ENCODE assay signal across 14 cellular contexts in genomic region chr9:92291577-92291976, GRCh38. TPM values are rescaled to one million over a fixed set of nuclear protein-coding genes. Genes with fewer than 3 reads are reported as not detected.
DNase-seq lines count a peak whose midpoint lies in the region; ATAC-seq, FAIRE-seq and TF ChIP-seq lines count a peak whose summit lies in the region.
"Had no signal": no experiment of that assay in that cellular context is flagged by ENCODE, and none has a peak within 500 bp of the region (broad histone marks: within the 10 kb centered on the region; RNA-seq: fewer than 3 reads in every experiment).

No MANE protein-coding gene starts in this region.

- no peak for TF ChIP-seq EP300 in A549 (IDR thresholded peaks at IDR 0.05)

- H3K36me3 ChIP-seq in DND-41 (ENCODE audit: insufficient read depth, low read length) (peaks cover 58% of the 10 kb centered on the region), small intestine (ENCODE audit: control insufficient read depth in 2 of 2, insufficient read depth in 2 of 2, low read length in 2 of 2) (peaks cover 0 to 2% of the 10 kb centered on the region in 2 donors)

- WGBS in A549 (ENCODE audit: missing lambda C conversion rate): 91% methylated on average over 2 of the region's 2 CpGs
- 67 to 77% (median 75%) methylated on average over 2 of the region's 2 CpGs for WGBS in small intestine, 3 donors

- H3K27ac ChIP-seq in A549 (peak overlapping the region in 1 of 2 experiments; percentile 97; a peak in 3 of 6 replicates), DND-41 (ENCODE audit: low read length) (peak overlapping the region; percentile 42), small intestine (ENCODE audit: low read depth in 1 of 2, low read length in 1 of 2) (no peak overlapping the region)
- H3K27ac ChIP-seq: transverse colon had no signal

- H3K4me3 Mint-ChIP-seq in T-cell: peak overlapping the region in 2 of 3 donors; percentile 28 to 97

- CTCF ChIA-PET in A549 (lab: Yijun Ruan, JAX): interaction anchor here (0.5 to 5.5 kb wide), 11 partner anchors 10 to 1050 kb away, joined by 3 to 38 read pairs (median 3); no protein-coding TSS in a partner anchor
- CTCF ChIA-PET in T-cell (lab: Charles Lee): interaction anchor here (0.5 to 1.0 kb wide), 3 partner anchors 15 to 50 kb away, joined by 3 to 5 read pairs (median 5); no protein-coding TSS in a partner anchor

- no peak overlapping the region for H2AFZ ChIP-seq in DND-41 (ENCODE audit: low read depth, low read length)

- no peak for ATAC-seq in A549
- no peak for ATAC-seq in DND-41 (ENCODE audit: insufficient read depth, low read depth)
- no peak for ATAC-seq in T-cell (replicated peaks in 1 of 4)

- peaks cover 84% of the 10 kb centered on the region for H3K79me2 ChIP-seq in DND-41 (ENCODE audit: insufficient read depth, low read length)

- TF ChIP-seq RAD21 in A549 (conservative IDR thresholded peaks at IDR 0.05 in 1 of 2, IDR thresholded peaks at IDR 0.05 in 1 of 2): no peak

- TF ChIP-seq CTCF in A549 (IDR thresholded peaks at IDR 0.05): no peak
- no peak for TF ChIP-seq CTCF in DND-41 (IDR thresholded peaks at IDR 0.05; ENCODE audit: borderline replicate concordance, extremely low read depth, low read length, poor library complexity, severe bottlenecking)
- no peak for TF ChIP-seq CTCF in foreskin fibroblast (IDR thresholded peaks at IDR 0.05; ENCODE audit: low read depth, low read length)

- DNase-seq in A549 (ENCODE audit: low read depth in 1 of 2, low spot score in 1 of 2) (no peak), DND-41 (no peak), T-cell (no peak), foreskin fibroblast (no peak), small intestine (no peak), NOMO-1 treated with dmso at 0.1 percent for 144 hours (lab: John Stamatoyannopoulos, UW; ENCODE audit: unreplicated experiment) (no peak), medulla oblongata (ENCODE audit: extremely low spot score) (no peak), Kasumi-1 (lab: John Stamatoyannopoulos, UW) (no peak)
- DNase-seq: cortex of kidney; hypothalamus; NCI-H187; Right ventricle myocardium superior; stimulated activated CD4-positive, alpha-beta T cell treated with anti-CD3 and anti-CD28 coated beads, Interleukin-4, amount 100 ng/mL, for 4 hours; transverse colon had no signal

- H3K4me2 ChIP-seq in A549: peak overlapping the region; percentile 92
- peak overlapping the region; percentile 82 for H3K4me2 ChIP-seq in DND-41 (ENCODE audit: insufficient read depth, low read length)

- no peak for TF ChIP-seq POLR2A in A549 (IDR thresholded peaks at IDR 0.05; ENCODE audit: low read length)

- FAIRE-seq in A549 (lab: Jason Lieb, UNC) (no peak), small intestine (lab: Jason Lieb, UNC) (no peak)

- no peaks in the 10 kb centered on the region for H3K9me3 Mint-ChIP-seq in T-cell

- peak overlapping the region; percentile 77 for H3K9ac ChIP-seq in DND-41 (ENCODE audit: low read depth, low read length)

- H3K27me3 ChIP-seq in DND-41 (ENCODE audit: insufficient read depth, low read length, poor library complexity) (no peaks in the 10 kb centered on the region), small intestine (ENCODE audit: control insufficient read depth in 2 of 2, insufficient read depth in 2 of 2, low read length in 2 of 2) (no peaks in the 10 kb centered on the region)
- H3K27me3 ChIP-seq: transverse colon had no signal

- no peaks in the 10 kb centered on the region for H3K27me3 Mint-ChIP-seq in T-cell

- peak overlapping the region; percentile 73 for H3K4me3 ChIP-seq in A549
- peak overlapping the region; percentile 85 to 87; a peak in 2 of 4 replicates for H3K4me3 ChIP-seq in DND-41 (ENCODE audit: low read depth in 1 of 2, low read length in 2 of 2)
- peak overlapping the region; percentile 85 to 88 for H3K4me3 ChIP-seq in foreskin fibroblast (ENCODE audit: low read depth in 1 of 2, low read length in 2 of 2)
- no peak overlapping the region for H3K4me3 ChIP-seq in small intestine (ENCODE audit: low read depth in 1 of 2, low read length in 2 of 2)
- H3K4me3 ChIP-seq: transverse colon had no signal

- peak overlapping the region; percentile 19 to 72 for H3K27ac Mint-ChIP-seq in T-cell

- no peaks in the 10 kb centered on the region for H3K9me3 ChIP-seq in A549
- no peaks in the 10 kb centered on the region for H3K9me3 ChIP-seq in DND-41 (ENCODE audit: insufficient read depth, low read length, severe bottlenecking)
- no peaks in the 10 kb centered on the region for H3K9me3 ChIP-seq in small intestine (ENCODE audit: control insufficient read depth, low read depth)
- H3K9me3 ChIP-seq: transverse colon had no signal

- H3K4me1 ChIP-seq in A549: peaks cover 22% of the 10 kb centered on the region
- H3K4me1 ChIP-seq in DND-41 (ENCODE audit: insufficient read depth, low read length): peaks cover 53% of the 10 kb centered on the region
- peaks cover 0 to 6% of the 10 kb centered on the region in 2 donors for H3K4me1 ChIP-seq in small intestine (ENCODE audit: control insufficient read depth in 2 of 2, insufficient read depth in 1 of 2, low read depth in 1 of 2, low read length in 1 of 2)

- peaks cover 43% of the 10 kb centered on the region; the same call in 1 of the 2 replicates for H4K20me1 ChIP-seq in DND-41 (ENCODE audit: insufficient read depth, low read length)

- peaks cover 31% of the 10 kb centered on the region for H3K36me3 Mint-ChIP-seq in T-cell

- peaks cover 56 to 65% (median 58%) of the 10 kb centered on the region in 3 donors for H3K4me1 Mint-ChIP-seq in T-cell

- POLR2A ChIA-PET in A549 (lab: Yijun Ruan, JAX): interaction anchor here (0.7 kb wide), 1 partner anchor 25 kb away, joined by 3 read pairs; no protein-coding TSS in a partner anchor
- POLR2A ChIA-PET in T-cell (lab: Charles Lee): interaction anchor here (0.5 to 0.7 kb wide), 6 partner anchors 21 to 1170 kb away, joined by 5 to 9 read pairs (median 8); no protein-coding TSS in a partner anchor

TF ChIP-seq in A549, 52 proteins besides CTCF, POLR2A, EP300 and RAD21:
- TF ChIP-seq RARB (CRISPR knock-in tag; IDR thresholded peaks at IDR 0.05) (no peak), USF2 (IDR thresholded peaks at IDR 0.05) (no peak), MYC (IDR thresholded peaks at IDR 0.05; ENCODE audit: borderline replicate concordance, low read length) (no peak), EHMT2 (IDR thresholded peaks at IDR 0.05; ENCODE audit: low read depth) (no peak), HOXB13 (CRISPR knock-in tag; IDR thresholded peaks at IDR 0.05; ENCODE audit: low read depth) (no peak), TP53 (CRISPR knock-in tag; IDR thresholded peaks at IDR 0.05) (no peak), ZFP36 (IDR thresholded peaks at IDR 0.05; ENCODE audit: borderline replicate concordance, partially characterized antibody) (no peak), CEBPB (IDR thresholded peaks at IDR 0.05) (no peak), CBX2 (IDR thresholded peaks at IDR 0.05; ENCODE audit: borderline replicate concordance, low read depth) (no peak), TFCP2L1 (CRISPR knock-in tag; IDR thresholded peaks at IDR 0.05) (no peak)
- TF ChIP-seq, protein P1, sequence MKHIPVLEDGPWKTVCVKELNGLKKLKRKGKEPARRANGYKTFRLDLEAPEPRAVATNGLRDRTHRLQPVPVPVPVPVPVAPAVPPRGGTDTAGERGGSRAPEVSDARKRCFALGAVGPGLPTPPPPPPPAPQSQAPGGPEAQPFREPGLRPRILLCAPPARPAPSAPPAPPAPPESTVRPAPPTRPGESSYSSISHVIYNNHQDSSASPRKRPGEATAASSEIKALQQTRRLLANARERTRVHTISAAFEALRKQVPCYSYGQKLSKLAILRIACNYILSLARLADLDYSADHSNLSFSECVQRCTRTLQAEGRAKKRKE (CRISPR knock-in tag; IDR thresholded peaks at IDR 0.05; ENCODE audit: low read depth): no peak

RNA-seq across cellular contexts. Expression of gene IARS1, which starts 1.9 kb away (rescaled TPM):
- polyA plus RNA-seq in A549 (2011; rRNA removed): 244 and 328 TPM in 2 replicates
- polyA plus RNA-seq in A549 (2012; cell fraction: cytosol; rRNA removed): 43.6 and 46.2 TPM in 2 replicates
- polyA plus RNA-seq in A549 (2012; cell fraction: nucleus; rRNA removed): 37.9 and 80.8 TPM in 2 replicates
- polyA plus RNA-seq in A549 (2017; fragmentation: RNase III; extraction: RNeasy Plus Mini Kit Qiagen cat#74134 plus additional on column Dnase treatment): 120 to 133 TPM (median 121 TPM) in 3 replicates
- polyA minus RNA-seq in A549 (2011; rRNA and poly(A)+ RNA removed): 283 and 306 TPM in 2 replicates
- total RNA-seq in T-cell: 100 to 1,000 TPM in 3 of 5 donors, 10 to 100 TPM in 2; 70.5 to 124 (median 113) TPM
- 10 to 100 TPM in 1 of 3 donors, 1 to 10 TPM in 2; 5.1 to 47.3 (median 9.5) TPM for polyA plus RNA-seq in small intestine

RNA-seq across cellular contexts. Expression of gene NOL8, which starts 33.6 kb away (rescaled TPM):
- polyA plus RNA-seq in A549 (2011; rRNA removed) (30.2 and 47.2 TPM in 2 replicates), A549 (2017; fragmentation: RNase III; extraction: RNeasy Plus Mini Kit Qiagen cat#74134 plus additional on column Dnase treatment) (24.4 to 28.5 TPM (median 26.7 TPM) in 3 replicates), small intestine (10 to 100 TPM; 11.3 to 14.8 (median 11.4) TPM)
- 6.5 and 6.7 TPM in 2 replicates for polyA plus RNA-seq in A549 (2012; cell fraction: cytosol; rRNA removed)
- polyA plus RNA-seq in A549 (2012; cell fraction: nucleus; rRNA removed): 6.6 and 8.4 TPM in 2 replicates
- 21.4 and 27.7 TPM in 2 replicates for polyA minus RNA-seq in A549 (2011; rRNA and poly(A)+ RNA removed)
- total RNA-seq in T-cell: 10 to 100 TPM; 51.4 to 83.2 (median 73.9) TPM

RNA-seq across cellular contexts. Expression of gene CENPP, which starts 34.2 kb away (rescaled TPM):
- polyA plus RNA-seq in A549 (2011; rRNA removed): 13.4 and 15.5 TPM in 2 replicates
- polyA plus RNA-seq in A549 (2012; cell fraction: cytosol; rRNA removed): 2.8 and 3.4 TPM in 2 replicates
- polyA plus RNA-seq in A549 (2012; cell fraction: nucleus; rRNA removed): 3.5 and 3.9 TPM in 2 replicates
- 5.5 to 7.2 TPM (median 7.2 TPM) in 3 replicates for polyA plus RNA-seq in A549 (2017; fragmentation: RNase III; extraction: RNeasy Plus Mini Kit Qiagen cat#74134 plus additional on column Dnase treatment)
- 2.9 and 3.8 TPM in 2 replicates for polyA minus RNA-seq in A549 (2011; rRNA and poly(A)+ RNA removed)
- total RNA-seq in T-cell: 1 to 10 TPM; 1.9 to 5.0 (median 4.3) TPM
- 1 to 10 TPM in 1 of 3 donors, under 1 TPM in 2; 0.22 to 3.3 (median 0.81) TPM for polyA plus RNA-seq in small intestine

Comparison
In these comparisons a context has a peak if more than half of its experiments do, and no peak if none do; other contexts are left out.
1. H3K4me3 ChIP-seq: peak in A549 (single experiment), DND-41 (2 of 2) and foreskin fibroblast (2 of 2); none in small intestine (0 of 2).